In genomic region chr10:93288679-93289634, GRCh38 we compare ENCODE assay signal across 8 cellular contexts.
A peak's percentile ranks its signal among the peaks of the same experiment; 100 is the strongest.
DNase-seq lines count a peak whose midpoint lies in the region; ATAC-seq and TF ChIP-seq lines count a peak whose summit lies in the region.

No MANE protein-coding gene starts in this region.

- ATAC-seq in Right ventricle myocardium superior (ENCODE audit: poor library complexity) (peak; percentile 72), HG02884 (IDR thresholded peaks at IDR 0.05; ENCODE audit: unreplicated experiment) (no peak), GM19035 (IDR thresholded peaks at IDR 0.05; ENCODE audit: unreplicated experiment) (no peak)

- no peaks in the 10 kb centered on the region for H3K4me1 ChIP-seq in prostate gland (replicated peaks)

- intact Hi-C loops in Calu3 (cut with micrococcal nuclease; ENCODE audit: unreplicated experiment) (loop anchor here (1.0 to 5.0 kb wide), 3 partner anchors 92 to 209 kb away; no protein-coding TSS in a partner anchor), Right ventricle myocardium superior (cut with DNase I) (loop anchor here (10.0 kb wide), 2 partner anchors 174 to 404 kb away; no protein-coding TSS in a partner anchor), prostate gland (cut with DNase I) (loop anchor here (5.0 kb wide), 1 partner anchor 207 kb away; no protein-coding TSS in a partner anchor)

- no peaks in the 10 kb centered on the region for H3K27me3 ChIP-seq in prostate gland (replicated peaks; ENCODE audit: insufficient read depth)

- H3K9me3 ChIP-seq in prostate gland: no peaks in the 10 kb centered on the region

- no peaks in the 10 kb centered on the region for H3K36me3 ChIP-seq in prostate gland

- H3K27me3 Mint-ChIP-seq in Calu3 (ENCODE audit: unreplicated experiment): no peaks in the 10 kb centered on the region

- no peak overlapping the region for H3K4me3 ChIP-seq in prostate gland

- H3K36me3 Mint-ChIP-seq in Calu3 (ENCODE audit: insufficient read depth, unreplicated experiment): peaks cover 5% of the 10 kb centered on the region

- TF ChIP-seq POLR2A in prostate gland (IDR thresholded peaks at IDR 0.05): no peak

- no peaks in the 10 kb centered on the region for H3K9me3 Mint-ChIP-seq in Calu3 (ENCODE audit: low read depth, unreplicated experiment)

- CTCF ChIA-PET in Calu3 (lab: Charles Lee): interaction anchor here (1.6 kb wide), 1 partner anchor 209 kb away, joined by 3 read pairs; no protein-coding TSS in a partner anchor
- CTCF ChIA-PET in RWPE1 (lab: Yijun Ruan, JAX): interaction anchor here (0.6 to 1.6 kb wide), 5 partner anchors 9 to 354 kb away, joined by 3 to 6 read pairs (median 4); no protein-coding TSS in a partner anchor

- peak overlapping the region; percentile 38 for H3K27ac Mint-ChIP-seq in Calu3 (ENCODE audit: unreplicated experiment)

- POLR2A ChIA-PET in RWPE1 (lab: Yijun Ruan, JAX; ENCODE audit: low non-redundant PET): no interaction called here

- no peak overlapping the region for H3K4me3 Mint-ChIP-seq in Calu3 (ENCODE audit: low read depth, unreplicated experiment)

- TF ChIP-seq CTCF in Calu3 (IDR thresholded peaks at IDR 0.05; ENCODE audit: unreplicated experiment) (peak; percentile 56), RWPE1 (conservative IDR thresholded peaks at IDR 0.05; ENCODE audit: low read depth) (peak; percentile 82), prostate gland (IDR thresholded peaks at IDR 0.05) (peak; percentile 29 to 89 (median 85))

- H3K27ac ChIP-seq in RWPE1 (peak overlapping the region; percentile 63; the same call in 1 of the 2 replicates), prostate gland (no peak overlapping the region)

- no TSS peak for BruUV-seq in Calu3 (replicated peaks; lab: Mats Ljungman, UMichigan)

- WGBS in prostate gland: 55% methylated on average over 20 of the region's 20 CpGs

- H3K4me1 Mint-ChIP-seq in Calu3 (ENCODE audit: low read depth, unreplicated experiment): peaks cover 25% of the 10 kb centered on the region

- DNase-seq in Calu3: peak; percentile 78
- DNase-seq in HS-27A (ENCODE audit: low read depth): peak; percentile 86
- DNase-seq in RWPE1 (ENCODE audit: low spot score): peak; percentile 99
- DNase-seq in activated naive CD4-positive, alpha-beta T cell treated with anti-CD3 and anti-CD28 coated beads, Interleukin-2, amount 50 U/mL, for 16 hours: peak; percentile 44
- peak; percentile 64 for DNase-seq in Right ventricle myocardium superior
- peak; percentile 69 for DNase-seq in prostate gland (ENCODE audit: low spot score)

Comparison
In these comparisons a context has a peak if more than half of its experiments do, and no peak if none do; other contexts are left out.
1. DNase-seq: peak in every context shown above with its lines; median percentile 99 in RWPE1; 86 in HS-27A; 78 in Calu3; 69 in prostate gland; 64 in Right ventricle myocardium superior; 44 in activated naive CD4-positive, alpha-beta T cell treated with anti-CD3 and anti-CD28 coated beads, Interleukin-2, amount 50 U/mL, for 16 hours.